27 cellular contexts compared by ENCODE assay signal in the genomic region with DNA sequence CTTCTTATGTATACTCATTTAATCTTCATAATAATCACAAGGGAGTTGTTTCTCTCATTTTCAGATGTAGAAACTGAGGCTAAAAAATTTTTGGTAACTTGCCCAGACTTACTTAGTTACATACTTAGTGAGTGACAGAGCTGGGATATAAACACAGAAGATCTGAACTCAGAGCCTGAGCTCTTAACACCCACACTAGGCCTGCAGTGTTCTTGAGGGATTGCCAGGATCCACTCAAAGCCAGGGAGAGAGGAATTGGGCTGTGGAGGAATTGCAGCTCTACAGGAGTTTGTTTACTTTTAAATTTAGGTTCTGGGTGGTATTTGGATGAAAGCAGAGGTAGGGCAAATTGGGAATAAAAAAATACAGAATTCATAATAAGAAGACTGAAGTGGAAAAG.
"Had no signal": no experiment of that assay in that cellular context is flagged by ENCODE, and none has a peak within 500 bp of the region (broad histone marks: within the 10 kb centered on the region; RNA-seq: fewer than 3 reads in every experiment).

No MANE protein-coding gene starts in this region.

- H3K4me3 Mint-ChIP-seq: naive thymus-derived CD8-positive, alpha-beta T cell; natural killer cell treated with Interleukin-12 subunit alpha and Interleukin-12 subunit beta and Interleukin-15 and Interleukin-18, amount 100 ng/mL, for 72 hours; nephron progenitor cell; neural crest cell; stimulated activated effector memory CD8-positive, alpha-beta T cell treated with anti-CD3 and anti-CD28 coated beads, Interleukin-12 subunit alpha, Interleukin-12 subunit beta, amount 100 ng/mL, for 72 hours; stimulated activated naive B cell treated with anti-CD40 and anti-IgM and Interleukin-4, amounts not matched to agents 10 μg/mL and 1 μg/mL and 100 μg/mL, for 72 hours; stimulated activated naive CD8-positive, alpha-beta T cell treated with anti-CD3 and anti-CD28 coated beads, Interleukin-15, Interleukin-2, amounts not matched to agents 100 ng/mL and 50 ng/mL, for 24 hours; type B pancreatic cell had no signal

- H3K9me3 Mint-ChIP-seq: nephron progenitor cell; neural crest cell; stimulated activated effector memory CD8-positive, alpha-beta T cell treated with anti-CD3 and anti-CD28 coated beads, Interleukin-12 subunit alpha, Interleukin-12 subunit beta, amount 100 ng/mL, for 72 hours; stimulated activated naive B cell treated with anti-CD40 and anti-IgM and Interleukin-4, amounts not matched to agents 10 μg/mL and 1 μg/mL and 100 μg/mL, for 72 hours; stimulated activated naive CD8-positive, alpha-beta T cell treated with anti-CD3 and anti-CD28 coated beads, Interleukin-15, Interleukin-2, amounts not matched to agents 100 ng/mL and 50 ng/mL, for 24 hours; type B pancreatic cell had no signal

- H3K27me3 ChIP-seq: neutrophil, pancreas, right lobe of liver, sigmoid colon, stomach, tibial artery, transverse colon, upper lobe of right lung, uterus had no signal

- H3K27me3 Mint-ChIP-seq: natural killer cell treated with Interleukin-12 subunit alpha and Interleukin-12 subunit beta and Interleukin-15 and Interleukin-18, amount 100 ng/mL, for 72 hours; type B pancreatic cell had no signal

- H3K4me1 ChIP-seq: pancreas, psoas muscle, right lobe of liver, stomach, transverse colon, upper lobe of right lung, uterus had no signal

- H3K27ac ChIP-seq: neutrophil, pancreas, psoas muscle, right lobe of liver, sigmoid colon, stomach, thoracic aorta, tibial artery, transverse colon, upper lobe of right lung, uterus had no signal

- DNase-seq: naive thymus-derived CD8-positive, alpha-beta T cell; nephron progenitor cell; nucleus accumbens; pancreas; psoas muscle; right cardiac atrium; right lobe of liver; sigmoid colon; small intestine; stimulated activated CD4-positive, alpha-beta T cell treated with anti-CD3 and anti-CD28 coated beads, Interleukin-15, amount 100 ng/mL, for 24 hours; stimulated activated CD4-positive, alpha-beta T cell treated with anti-CD3 and anti-CD28 coated beads, Interleukin-2, amount 100 ng/mL, for 24 hours; stimulated activated CD4-positive, alpha-beta T cell treated with anti-CD3 and anti-CD28 coated beads, Interleukin-2, amount 100 ng/mL, for 48 hours; stimulated activated CD4-positive, alpha-beta T cell treated with anti-CD3 and anti-CD28 coated beads, Interleukin-4, amount 100 ng/mL, for 24 hours; stimulated activated naive B cell treated with anti-CD40 and anti-IgM and Interleukin-4, amounts not matched to agents 10 μg/mL and 1 μg/mL and 100 μg/mL, for 72 hours; stimulated activated naive CD4-positive, alpha-beta T cell treated with Interleukin-2 at 50 U/mL for 16 hours; stomach; tibial artery; transverse colon; upper lobe of right lung; uterus had no signal

- H3K4me3 ChIP-seq: pancreas, psoas muscle, right lobe of liver, sigmoid colon, stomach, thoracic aorta, tibial artery, transverse colon, upper lobe of right lung, uterus had no signal

- H3K36me3 ChIP-seq: neutrophil, pancreas, right lobe of liver, sigmoid colon, stomach, thoracic aorta, tibial artery, transverse colon, upper lobe of right lung, uterus had no signal

- ATAC-seq: naive thymus-derived CD8-positive, alpha-beta T cell; natural killer cell treated with Interleukin-12 subunit alpha and Interleukin-12 subunit beta and Interleukin-15 and Interleukin-18, amount 100 ng/mL, for 72 hours; pancreas; psoas muscle; right cardiac atrium; right lobe of liver; stimulated activated effector memory CD8-positive, alpha-beta T cell treated with anti-CD3 and anti-CD28 coated beads, Interleukin-12 subunit alpha, Interleukin-12 subunit beta, amount 100 ng/mL, for 72 hours; stimulated activated naive B cell treated with anti-CD40 and anti-IgM and Interleukin-4, amounts not matched to agents 10 μg/mL and 1 μg/mL and 100 μg/mL, for 72 hours; upper lobe of right lung had no signal

- H3K4me1 Mint-ChIP-seq: naive thymus-derived CD8-positive, alpha-beta T cell; nephron progenitor cell; neural crest cell; stimulated activated effector memory CD8-positive, alpha-beta T cell treated with anti-CD3 and anti-CD28 coated beads, Interleukin-12 subunit alpha, Interleukin-12 subunit beta, amount 100 ng/mL, for 72 hours; stimulated activated naive B cell treated with anti-CD40 and anti-IgM and Interleukin-4, amounts not matched to agents 10 μg/mL and 1 μg/mL and 100 μg/mL, for 72 hours had no signal

- H3K9me3 ChIP-seq: neutrophil, pancreas, psoas muscle, right lobe of liver, sigmoid colon, stomach, thoracic aorta, tibial artery, transverse colon, upper lobe of right lung, uterus had no signal

- H3K36me3 Mint-ChIP-seq: naive thymus-derived CD8-positive, alpha-beta T cell; natural killer cell treated with Interleukin-12 subunit alpha and Interleukin-12 subunit beta and Interleukin-15 and Interleukin-18, amount 100 ng/mL, for 72 hours; stimulated activated effector memory CD8-positive, alpha-beta T cell treated with anti-CD3 and anti-CD28 coated beads, Interleukin-12 subunit alpha, Interleukin-12 subunit beta, amount 100 ng/mL, for 72 hours; stimulated activated naive B cell treated with anti-CD40 and anti-IgM and Interleukin-4, amounts not matched to agents 10 μg/mL and 1 μg/mL and 100 μg/mL, for 72 hours; type B pancreatic cell had no signal

- H3K27ac Mint-ChIP-seq: natural killer cell treated with Interleukin-12 subunit alpha and Interleukin-12 subunit beta and Interleukin-15 and Interleukin-18, amount 100 ng/mL, for 72 hours; nephron progenitor cell; stimulated activated effector memory CD8-positive, alpha-beta T cell treated with anti-CD3 and anti-CD28 coated beads, Interleukin-12 subunit alpha, Interleukin-12 subunit beta, amount 100 ng/mL, for 72 hours; stimulated activated naive B cell treated with anti-CD40 and anti-IgM and Interleukin-4, amounts not matched to agents 10 μg/mL and 1 μg/mL and 100 μg/mL, for 72 hours; stimulated activated naive CD8-positive, alpha-beta T cell treated with anti-CD3 and anti-CD28 coated beads, Interleukin-15, Interleukin-2, amounts not matched to agents 100 ng/mL and 50 ng/mL, for 24 hours; type B pancreatic cell had no signal
